15 cellular contexts compared by ENCODE assay signal in genomic region chr3:45508659-45509037, GRCh38.
A peak's percentile ranks its signal among the peaks of the same experiment; 100 is the strongest.
DNase-seq lines count a peak whose midpoint lies in the region; TF ChIP-seq lines count a peak whose summit lies in the region.
"Had no signal": no experiment of that assay in that cellular context is flagged by ENCODE, and none has a peak within 500 bp of the region (broad histone marks: within the 10 kb centered on the region; RNA-seq: fewer than 3 reads in every experiment).

No MANE protein-coding gene starts in this region.

- no peak for TF ChIP-seq CTCF in colonic mucosa (IDR thresholded peaks at IDR 0.05)

- DNase-seq in colonic mucosa (no peak), mesenchymal stem cell (no peak), HAP-1 (ENCODE audit: low spot score in 2 of 2) (no peak), H4 (ENCODE audit: low spot score) (no peak), DMS79 treated with DMSO at 0.1 percent for 48 hours (lab: John Stamatoyannopoulos, UW) (no peak)
- DNase-seq: effector CD4-positive, alpha-beta T cell; NCI-H526 treated with DMSO at 0.1 percent for 48 hours; OCI-M1; stimulated activated naive CD4-positive, alpha-beta T cell had no signal

- H3K27me3 ChIP-seq in HUES64 (ENCODE audit: insufficient read depth, low read length) (no peaks in the 10 kb centered on the region), colonic mucosa (no peaks in the 10 kb centered on the region), mesenchymal stem cell (ENCODE audit: control insufficient read depth in 1 of 2, insufficient read depth in 1 of 2, low read length in 2 of 2) (no peaks in the 10 kb centered on the region), HAP-1 (ENCODE audit: low read depth) (no peaks in the 10 kb centered on the region)
- H3K27me3 ChIP-seq: BE2C, hepatocyte, neutrophil, SJSA1 had no signal

- H3K18ac ChIP-seq in mesenchymal stem cell (ENCODE audit: low read depth in 1 of 2, low read length in 2 of 2) = peak overlapping the region in 1 of 2 experiments; percentile 67

- H3K9me3 ChIP-seq in HUES64 (ENCODE audit: insufficient read depth, low read depth, low read length) (no peaks in the 10 kb centered on the region), colonic mucosa (no peaks in the 10 kb centered on the region), mesenchymal stem cell (ENCODE audit: control insufficient read depth, low read length) (no peaks in the 10 kb centered on the region), HAP-1 (no peaks in the 10 kb centered on the region)
- H3K9me3 ChIP-seq: BE2C, neutrophil, SJSA1 had no signal

- H3K27ac ChIP-seq in HUES64 (ENCODE audit: low read depth, low read length) = peak overlapping the region; percentile 94
- peak overlapping the region; percentile 24 for H3K27ac ChIP-seq in colonic mucosa
- H3K27ac ChIP-seq in mesenchymal stem cell (ENCODE audit: low read length, poor library complexity, severe bottlenecking) = peak overlapping the region; percentile 46
- peak overlapping the region; percentile 45 for H3K27ac ChIP-seq in temporal lobe (ENCODE audit: low read depth, low read length)
- H3K27ac ChIP-seq: neutrophil had no signal

- no peak overlapping the region for H3K14ac ChIP-seq in mesenchymal stem cell (ENCODE audit: low read length in 2 of 2)

- H3K23ac ChIP-seq in mesenchymal stem cell (ENCODE audit: low read length in 2 of 2) = no peak overlapping the region

- H3K36me3 ChIP-seq in HUES64 (ENCODE audit: insufficient read depth, low read length) (peaks cover 10% of the 10 kb centered on the region), colonic mucosa (no peaks in the 10 kb centered on the region), mesenchymal stem cell (ENCODE audit: control insufficient read depth in 1 of 2, insufficient read depth in 2 of 2, low read depth in 1 of 2, low read length in 2 of 2) (peaks cover 8 to 9% of the 10 kb centered on the region in 2 experiments), HAP-1 (replicated peaks) (peaks cover 4% of the 10 kb centered on the region)
- H3K36me3 ChIP-seq: BE2C, SJSA1 had no signal

- no peak overlapping the region for H4K91ac ChIP-seq in mesenchymal stem cell (ENCODE audit: low read length)

- H2BK5ac ChIP-seq in mesenchymal stem cell (ENCODE audit: low read depth, low read length, poor library complexity, severe bottlenecking) = no peak overlapping the region

- H2BK12ac ChIP-seq in mesenchymal stem cell (ENCODE audit: low read length in 2 of 2) = no peak overlapping the region

- H3K4me1 ChIP-seq in HUES64 (ENCODE audit: insufficient read depth, low read length) (peaks cover 42% of the 10 kb centered on the region), colonic mucosa (no peaks in the 10 kb centered on the region), mesenchymal stem cell (ENCODE audit: control insufficient read depth, insufficient read depth, low read depth, low read length) (peaks cover 9% of the 10 kb centered on the region), HAP-1 (peaks cover 32% of the 10 kb centered on the region)
- H3K4me1 ChIP-seq: BE2C had no signal

- no peak overlapping the region for H2AK5ac ChIP-seq in mesenchymal stem cell (ENCODE audit: low read length, severe bottlenecking)

- no peak overlapping the region for H2BK120ac ChIP-seq in mesenchymal stem cell (ENCODE audit: low read depth, low read length)

- H2AFZ ChIP-seq in mesenchymal stem cell (ENCODE audit: low read depth, low read length) = no peak overlapping the region
- H2AFZ ChIP-seq: hepatocyte had no signal

- intact Hi-C loops in colonic mucosa (cut with DNase I) = no loop called here

- in situ Hi-C loops in HAP-1 (cut with MboI; ENCODE audit: low sequenced_read_pairs) = loop anchor here (5.0 kb wide), 1 partner anchor 471 kb away; no protein-coding TSS in a partner anchor

- H3K4ac ChIP-seq in mesenchymal stem cell (ENCODE audit: low read depth in 1 of 2, low read length in 2 of 2) = peak overlapping the region in 1 of 2 experiments; percentile 2

- no peak overlapping the region; the same call in 1 of the 2 replicates for H3K4me3 ChIP-seq in HUES64 (ENCODE audit: low read length)
- H3K4me3 ChIP-seq in colonic mucosa = no peak overlapping the region
- peak overlapping the region in 1 of 2 experiments; percentile 20 for H3K4me3 ChIP-seq in mesenchymal stem cell (ENCODE audit: insufficient read depth in 1 of 2, low read depth in 1 of 2, low read length in 2 of 2)
- H3K4me3 ChIP-seq in HAP-1 = no peak overlapping the region
- H3K4me3 ChIP-seq: hepatocyte, SJSA1 had no signal

- H2BK15ac ChIP-seq in mesenchymal stem cell (ENCODE audit: low read depth, poor library complexity, severe bottlenecking) = no peak overlapping the region

- peak overlapping the region; percentile 17; the same call in 1 of the 2 replicates for H3K9ac ChIP-seq in HUES64 (ENCODE audit: low read depth, low read length)
- H3K9ac ChIP-seq in colonic mucosa (ENCODE audit: low read depth in 2 of 2, low read length in 2 of 2) = no peak overlapping the region
- H3K9ac ChIP-seq in mesenchymal stem cell (ENCODE audit: low read length) = peak overlapping the region; percentile 67

- peaks cover 8% of the 10 kb centered on the region for H3K79me1 ChIP-seq in mesenchymal stem cell (replicated peaks; ENCODE audit: low read length, poor library complexity, severe bottlenecking)

- H4K8ac ChIP-seq in mesenchymal stem cell (ENCODE audit: low read length) = no peak overlapping the region

- peak overlapping the region; percentile 4 for H3K4me2 ChIP-seq in mesenchymal stem cell (ENCODE audit: low read length, poor library complexity, severe bottlenecking)

Comparison
In these comparisons a context has a peak if more than half of its experiments do, and no peak if none do; other contexts are left out.
1. H3K27ac ChIP-seq: peak in every context shown above with its lines; median percentile 94 in HUES64; 46 in mesenchymal stem cell; 45 in temporal lobe; 24 in colonic mucosa.
2. H3K9ac ChIP-seq: peak in HUES64 (single experiment) and mesenchymal stem cell (single experiment); none in colonic mucosa (0 of 2).